10 cellular contexts compared by ENCODE assay signal in genomic region chr3:14266361-14266760, GRCh38.
DNase-seq lines count a peak whose midpoint lies in the region; ATAC-seq, FAIRE-seq and TF ChIP-seq lines count a peak whose summit lies in the region.
"Had no signal": no experiment of that assay in that cellular context is flagged by ENCODE, and none has a peak within 500 bp of the region (broad histone marks: within the 10 kb centered on the region; RNA-seq: fewer than 3 reads in every experiment).

No MANE protein-coding gene starts in this region.

- TF ChIP-seq RAD21 in K562 (CRISPR knock-in tag; conservative IDR thresholded peaks at IDR 0.05 in 1 of 2, IDR thresholded peaks at IDR 0.05 in 1 of 2), result no peak

- no peaks in the 10 kb centered on the region for H3K9me2 ChIP-seq in hepatocyte (replicated peaks; ENCODE audit: insufficient read depth)

- no peak for TF ChIP-seq EP300 in K562 (IDR thresholded peaks at IDR 0.05; ENCODE audit: low read length)

- DNase-seq in H4 (ENCODE audit: low spot score) (peak; percentile 19), K562 (ENCODE audit: extremely low read depth in 1 of 4, low spot score in 3 of 4) (no peak), hepatocyte (ENCODE audit: low spot score) (peak; percentile 58), smooth muscle cell (lab: John Stamatoyannopoulos, UW; ENCODE audit: unreplicated experiment) (peak; percentile 52), upper lobe of right lung (no peak), immature natural killer cell (no peak), NK-92 (lab: John Stamatoyannopoulos, UW; ENCODE audit: unreplicated experiment) (no peak)
- DNase-seq in effector CD8-positive, alpha-beta T cell (lab: John Stamatoyannopoulos, UW), result no peak
- DNase-seq: activated CD4-positive, alpha-beta T cell treated with anti-CD3 and anti-CD28 coated beads, Interleukin-2, amount 10 ng/mL, durations not matched to agents 24 days and 14 days; activated gamma-delta T cell had no signal

- POLR2A ChIA-PET in K562 (lab: Yijun Ruan, JAX), result interaction anchor here (0.6 to 1.6 kb wide), 7 partner anchors 10 to 375 kb away, joined by 3 to 9 read pairs (median 4); no protein-coding TSS in a partner anchor

- in situ Hi-C loops in K562 (cut with MboI), result no loop called here

- no peaks in the 10 kb centered on the region for H3K9me3 Mint-ChIP-seq in immature natural killer cell
- H3K9me3 Mint-ChIP-seq: activated CD4-positive, alpha-beta T cell treated with anti-CD3 and anti-CD28 coated beads, Interleukin-2, amount 10 ng/mL, durations not matched to agents 24 days and 14 days had no signal

- H3K36me3 Mint-ChIP-seq in immature natural killer cell, result no peaks in the 10 kb centered on the region

- H3K4me1 ChIP-seq in K562 (replicated peaks in 1 of 2; ENCODE audit: control insufficient read depth in 2 of 2, insufficient read depth in 2 of 2, low read length in 2 of 2) (peaks cover 21 to 24% of the 10 kb centered on the region in 2 experiments), hepatocyte (ENCODE audit: insufficient read depth) (peaks cover 16% of the 10 kb centered on the region), smooth muscle cell (ENCODE audit: low read depth) (peaks cover 5% of the 10 kb centered on the region), upper lobe of right lung (peaks cover 2% of the 10 kb centered on the region)

- H4K20me1 ChIP-seq in K562 (replicated peaks; ENCODE audit: control insufficient read depth, insufficient read depth, low read length) (no peaks in the 10 kb centered on the region), hepatocyte (ENCODE audit: insufficient read depth, poor library complexity, severe bottlenecking) (no peaks in the 10 kb centered on the region), smooth muscle cell (ENCODE audit: low read depth) (no peaks in the 10 kb centered on the region)

- no peak overlapping the region for H3K4me3 ChIP-seq in K562
- no peak overlapping the region for H3K4me3 ChIP-seq in hepatocyte
- no peak overlapping the region for H3K4me3 ChIP-seq in smooth muscle cell
- no peak overlapping the region for H3K4me3 ChIP-seq in upper lobe of right lung

- 63% methylated on average over 12 of the region's 12 CpGs for WGBS in K562 (ENCODE audit: insufficient coverage, low coverage, missing lambda C conversion rate)
- WGBS in hepatocyte (ENCODE audit: low lambda C conversion rate, missing lambda C conversion rate), result 65% methylated on average over 12 of the region's 12 CpGs
- 6% methylated on average over 12 of the region's 12 CpGs for WGBS in smooth muscle cell (ENCODE audit: low lambda C conversion rate)

- ATAC-seq in K562, result no peak; the same call in 2 of the 3 replicates
- no peak for ATAC-seq in upper lobe of right lung

- H3K9ac ChIP-seq in K562 (ENCODE audit: insufficient read depth in 1 of 2, low read depth in 2 of 2, low read length in 2 of 2) (0 out of 4 replicates have a peak overlapping the region, but pooled peaks of 1 of the 2 experiments have one; percentile 32), smooth muscle cell (ENCODE audit: low read depth) (no peak overlapping the region)

- no peaks in the 10 kb centered on the region for H3K79me2 ChIP-seq in K562 (ENCODE audit: control insufficient read depth, insufficient read depth, low read length)
- no peaks in the 10 kb centered on the region for H3K79me2 ChIP-seq in hepatocyte
- no peaks in the 10 kb centered on the region for H3K79me2 ChIP-seq in smooth muscle cell (ENCODE audit: low read depth)

- H3K4me1 Mint-ChIP-seq in immature natural killer cell, result no peaks in the 10 kb centered on the region
- H3K4me1 Mint-ChIP-seq: activated CD4-positive, alpha-beta T cell treated with anti-CD3 and anti-CD28 coated beads, Interleukin-2, amount 10 ng/mL, durations not matched to agents 24 days and 14 days had no signal

- TF ChIP-seq POLR2A in K562 (conservative IDR thresholded peaks at IDR 0.05), result no peak

- CTCF ChIA-PET in K562 (lab: Yijun Ruan, JAX; ENCODE audit: low intra/inter-chr PET ratio), result no interaction called here

- H3K27me3 Mint-ChIP-seq in immature natural killer cell (ENCODE audit: low read depth in 3 of 3), result peaks cover 0 to 5% (median 1%) of the 10 kb centered on the region in 3 donors

- no peaks in the 10 kb centered on the region for H3K27me3 ChIP-seq in K562 (ENCODE audit: control insufficient read depth in 2 of 2, insufficient read depth in 2 of 2, low read length in 2 of 2)
- no peaks in the 10 kb centered on the region for H3K27me3 ChIP-seq in hepatocyte
- no peaks in the 10 kb centered on the region for H3K27me3 ChIP-seq in smooth muscle cell (ENCODE audit: low read depth)
- H3K27me3 ChIP-seq in upper lobe of right lung, result no peaks in the 10 kb centered on the region

- H2AFZ ChIP-seq in K562 (ENCODE audit: low read depth, low read length), result peak overlapping the region; percentile 5; the same call in 1 of the 2 replicates
- no peak overlapping the region for H2AFZ ChIP-seq in hepatocyte
- H2AFZ ChIP-seq in smooth muscle cell (ENCODE audit: low read depth), result no peak overlapping the region

- no peaks in the 10 kb centered on the region for H3K36me3 ChIP-seq in K562 (ENCODE audit: control insufficient read depth, insufficient read depth, low read length)
- no peaks in the 10 kb centered on the region for H3K36me3 ChIP-seq in hepatocyte (replicated peaks; ENCODE audit: insufficient read depth, low read depth)
- H3K36me3 ChIP-seq in smooth muscle cell (ENCODE audit: low read depth), result no peaks in the 10 kb centered on the region
- no peaks in the 10 kb centered on the region for H3K36me3 ChIP-seq in upper lobe of right lung

- no peak overlapping the region for H3K27ac ChIP-seq in K562 (ENCODE audit: extremely low read depth, low read depth, low read length)
- no peak overlapping the region for H3K27ac ChIP-seq in hepatocyte
- peak overlapping the region; percentile 87 for H3K27ac ChIP-seq in smooth muscle cell (ENCODE audit: low read depth)
- H3K27ac ChIP-seq in upper lobe of right lung, result no peak overlapping the region

- H3K4me2 ChIP-seq in K562 (ENCODE audit: insufficient read depth, low read length) (no peak overlapping the region), hepatocyte (no peak overlapping the region), smooth muscle cell (peak overlapping the region; percentile 43)

- no peak overlapping the region for H3K27ac Mint-ChIP-seq in immature natural killer cell
- H3K27ac Mint-ChIP-seq: activated CD4-positive, alpha-beta T cell treated with anti-CD3 and anti-CD28 coated beads, Interleukin-2, amount 10 ng/mL, durations not matched to agents 24 days and 14 days had no signal

- intact Hi-C loops in K562 (cut with micrococcal nuclease), result loop anchor here (10.0 kb wide), 1 partner anchor 372 kb away; no protein-coding TSS in a partner anchor
- intact Hi-C loops in upper lobe of right lung (cut with DNase I), result no loop called here

- no peaks in the 10 kb centered on the region for H3K9me1 ChIP-seq in K562 (ENCODE audit: control insufficient read depth, insufficient read depth, low read length)

- no peak for FAIRE-seq in K562 (lab: Jason Lieb, UNC)

- H3K4me3 Mint-ChIP-seq in immature natural killer cell, result no peak overlapping the region
- H3K4me3 Mint-ChIP-seq: activated CD4-positive, alpha-beta T cell treated with anti-CD3 and anti-CD28 coated beads, Interleukin-2, amount 10 ng/mL, durations not matched to agents 24 days and 14 days had no signal

- H3F3A ChIP-seq in smooth muscle cell (ENCODE audit: low read depth), result no peaks in the 10 kb centered on the region

- BruUV-seq in K562 (replicated peaks; lab: Mats Ljungman, UMichigan), result no TSS peak

- H3K9me3 ChIP-seq in K562 (replicated peaks; ENCODE audit: control insufficient read depth, insufficient read depth, low read depth, low read length) (no peaks in the 10 kb centered on the region; the same call in 1 of the 2 replicates), hepatocyte (ENCODE audit: low read depth) (no peaks in the 10 kb centered on the region), smooth muscle cell (replicated peaks; ENCODE audit: low read depth) (no peaks in the 10 kb centered on the region), upper lobe of right lung (no peaks in the 10 kb centered on the region)

- TF ChIP-seq CTCF in K562 (IDR thresholded peaks at IDR 0.05 in 2 of 3, conservative IDR thresholded peaks at IDR 0.05 in 1 of 3; ENCODE audit: insufficient read depth in 2 of 3, low read depth in 1 of 3, low read length in 3 of 3), result no peak
- TF ChIP-seq CTCF in hepatocyte (IDR thresholded peaks at IDR 0.05; ENCODE audit: poor library complexity), result no peak
- TF ChIP-seq CTCF in smooth muscle cell (IDR thresholded peaks at IDR 0.05; ENCODE audit: borderline replicate concordance, insufficient read depth, poor library complexity, severe bottlenecking), result no peak
- TF ChIP-seq CTCF in upper lobe of right lung (IDR thresholded peaks at IDR 0.05), result no peak

TF ChIP-seq in K562, 482 proteins besides CTCF, POLR2A, EP300 and RAD21:
- TF ChIP-seq RBM22 (IDR thresholded peaks at IDR 0.05; ENCODE audit: low read depth, low read length, poor library complexity, severe bottlenecking) (no peak), SPI1 (IDR thresholded peaks at IDR 0.05; ENCODE audit: borderline replicate concordance, low read depth, low read length) (no peak)
- TF ChIP-seq, protein P1, sequence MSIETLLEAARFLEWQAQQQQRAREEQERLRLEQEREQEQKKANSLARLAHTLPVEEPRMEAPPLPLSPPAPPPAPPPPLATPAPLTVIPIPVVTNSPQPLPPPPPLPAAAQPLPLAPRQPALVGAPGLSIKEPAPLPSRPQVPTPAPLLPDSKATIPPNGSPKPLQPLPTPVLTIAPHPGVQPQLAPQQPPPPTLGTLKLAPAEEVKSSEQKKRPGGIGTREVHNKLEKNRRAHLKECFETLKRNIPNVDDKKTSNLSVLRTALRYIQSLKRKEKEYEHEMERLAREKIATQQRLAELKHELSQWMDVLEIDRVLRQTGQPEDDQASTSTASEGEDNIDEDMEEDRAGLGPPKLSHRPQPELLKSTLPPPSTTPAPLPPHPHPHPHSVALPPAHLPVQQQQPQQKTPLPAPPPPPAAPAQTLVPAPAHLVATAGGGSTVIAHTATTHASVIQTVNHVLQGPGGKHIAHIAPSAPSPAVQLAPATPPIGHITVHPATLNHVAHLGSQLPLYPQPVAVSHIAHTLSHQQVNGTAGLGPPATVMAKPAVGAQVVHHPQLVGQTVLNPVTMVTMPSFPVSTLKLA (conservative IDR thresholded peaks at IDR 0.05), result 0 out of 4 replicates have a peak, but pooled peaks of 1 of the 2 experiments have one; percentile 16
- TF ChIP-seq, protein P2, sequence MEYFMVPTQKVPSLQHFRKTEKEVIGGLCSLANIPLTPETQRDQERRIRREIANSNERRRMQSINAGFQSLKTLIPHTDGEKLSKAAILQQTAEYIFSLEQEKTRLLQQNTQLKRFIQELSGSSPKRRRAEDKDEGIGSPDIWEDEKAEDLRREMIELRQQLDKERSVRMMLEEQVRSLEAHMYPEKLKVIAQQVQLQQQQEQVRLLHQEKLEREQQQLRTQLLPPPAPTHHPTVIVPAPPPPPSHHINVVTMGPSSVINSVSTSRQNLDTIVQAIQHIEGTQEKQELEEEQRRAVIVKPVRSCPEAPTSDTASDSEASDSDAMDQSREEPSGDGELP (CRISPR knock-in tag; IDR thresholded peaks at IDR 0.05; ENCODE audit: borderline replicate concordance), result no peak

Comparison
In these comparisons a context has a peak if more than half of its experiments do, and no peak if none do; other contexts are left out.
1. DNase-seq: peak in H4 (single experiment), hepatocyte (single experiment) and smooth muscle cell (single experiment); none in K562 (0 of 4), upper lobe of right lung (single experiment), immature natural killer cell (0 of 3), NK-92 (single experiment) and effector CD8-positive, alpha-beta T cell (single experiment).